Comparison of ENCODE assay signal across 1 cellular context in the genomic region with DNA sequence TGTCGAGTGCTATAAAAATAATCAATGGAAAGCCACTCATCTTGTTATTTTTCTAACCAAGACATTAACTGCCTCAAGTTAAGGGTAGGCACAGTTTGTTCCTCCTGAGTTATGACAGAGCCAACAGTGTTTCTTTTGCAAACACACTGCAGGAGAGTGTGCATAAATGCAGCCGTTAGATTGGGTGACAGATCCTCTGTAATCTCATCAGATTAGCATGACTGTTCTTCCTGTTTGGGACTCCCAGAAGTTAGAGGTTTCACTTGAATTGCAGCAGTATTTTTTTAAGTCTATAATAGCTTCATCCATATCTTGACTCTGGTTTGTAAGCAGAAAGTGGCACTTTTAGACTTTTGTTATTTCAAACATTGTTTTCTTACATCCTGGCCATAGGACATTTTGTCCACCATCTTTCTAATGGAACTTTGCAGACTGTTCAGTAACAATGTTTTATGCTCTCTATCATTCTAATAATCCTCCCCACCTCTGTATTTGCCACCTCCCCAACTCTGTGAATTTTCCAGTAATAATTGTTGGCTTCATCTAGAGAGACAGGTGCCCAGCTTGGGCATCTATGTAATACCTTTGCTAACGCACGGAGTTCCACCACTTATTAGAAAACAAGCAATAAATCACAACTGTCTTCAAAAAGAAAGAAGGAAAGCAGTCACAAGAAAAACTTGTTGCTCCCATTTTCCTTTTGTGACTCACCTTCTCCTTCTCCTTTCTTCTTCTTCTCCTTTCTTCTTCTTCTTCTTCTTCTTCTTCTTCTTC.
TF ChIP-seq lines count a peak whose summit lies in the region.

No MANE protein-coding gene starts in this region.

TF ChIP-seq in K562, 482 proteins besides CTCF, POLR2A, EP300 and RAD21 (continued from another document and continues in another):
- TF ChIP-seq, protein P1, sequence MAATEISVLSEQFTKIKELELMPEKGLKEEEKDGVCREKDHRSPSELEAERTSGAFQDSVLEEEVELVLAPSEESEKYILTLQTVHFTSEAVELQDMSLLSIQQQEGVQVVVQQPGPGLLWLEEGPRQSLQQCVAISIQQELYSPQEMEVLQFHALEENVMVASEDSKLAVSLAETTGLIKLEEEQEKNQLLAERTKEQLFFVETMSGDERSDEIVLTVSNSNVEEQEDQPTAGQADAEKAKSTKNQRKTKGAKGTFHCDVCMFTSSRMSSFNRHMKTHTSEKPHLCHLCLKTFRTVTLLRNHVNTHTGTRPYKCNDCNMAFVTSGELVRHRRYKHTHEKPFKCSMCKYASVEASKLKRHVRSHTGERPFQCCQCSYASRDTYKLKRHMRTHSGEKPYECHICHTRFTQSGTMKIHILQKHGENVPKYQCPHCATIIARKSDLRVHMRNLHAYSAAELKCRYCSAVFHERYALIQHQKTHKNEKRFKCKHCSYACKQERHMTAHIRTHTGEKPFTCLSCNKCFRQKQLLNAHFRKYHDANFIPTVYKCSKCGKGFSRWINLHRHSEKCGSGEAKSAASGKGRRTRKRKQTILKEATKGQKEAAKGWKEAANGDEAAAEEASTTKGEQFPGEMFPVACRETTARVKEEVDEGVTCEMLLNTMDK (IDR thresholded peaks at IDR 0.05; ENCODE audit: borderline replicate concordance, insufficient read depth, low read depth, low read length, poor library complexity, severe bottlenecking), result no peak
- TF ChIP-seq BRD4 (IDR thresholded peaks at IDR 0.05) (peak; percentile 69; the same call in 1 of the 2 replicates), ZNF79 (CRISPR knock-in tag; IDR thresholded peaks at IDR 0.05; ENCODE audit: low read depth) (no peak), HDAC3 (IDR thresholded peaks at IDR 0.05; ENCODE audit: borderline replicate concordance, partially characterized antibody) (no peak), POU5F1 (IDR thresholded peaks at IDR 0.05; ENCODE audit: borderline replicate concordance, low read depth, low read length, partially characterized antibody) (no peak), PHTF2 (CRISPR knock-in tag; IDR thresholded peaks at IDR 0.05) (no peak), FOSL1 (tag; conservative IDR thresholded peaks at IDR 0.05) (peak; percentile 88), TCFL5 (CRISPR knock-in tag; conservative IDR thresholded peaks at IDR 0.05) (no peak), CBX5 (IDR thresholded peaks at IDR 0.05; ENCODE audit: borderline replicate concordance, low read depth) (peak; percentile 67; the same call in 1 of the 2 replicates), ZNF184 (CRISPR knock-in tag; IDR thresholded peaks at IDR 0.05) (no peak), FOS (IDR thresholded peaks at IDR 0.05; ENCODE audit: extremely low read depth, insufficient read length) (no peak), TAF1 (IDR thresholded peaks at IDR 0.05; ENCODE audit: control insufficient read depth, extremely low read depth, insufficient read depth, low read length, severe bottlenecking) (no peak), TCF7 (IDR thresholded peaks at IDR 0.05; ENCODE audit: borderline replicate concordance) (no peak), JUN (IDR thresholded peaks at IDR 0.05; ENCODE audit: borderline replicate concordance, low read depth, low read length) (peak; percentile 32; the same call in 1 of the 2 replicates), JUN (CRISPR knock-in tag; IDR thresholded peaks at IDR 0.05; ENCODE audit: borderline replicate concordance) (no peak), SLC30A9 (CRISPR knock-in tag; IDR thresholded peaks at IDR 0.05) (no peak), TEAD1 (CRISPR knock-in tag; IDR thresholded peaks at IDR 0.05) (no peak), LCOR (CRISPR knock-in tag; IDR thresholded peaks at IDR 0.05) (no peak)
- TF ChIP-seq, protein P2, sequence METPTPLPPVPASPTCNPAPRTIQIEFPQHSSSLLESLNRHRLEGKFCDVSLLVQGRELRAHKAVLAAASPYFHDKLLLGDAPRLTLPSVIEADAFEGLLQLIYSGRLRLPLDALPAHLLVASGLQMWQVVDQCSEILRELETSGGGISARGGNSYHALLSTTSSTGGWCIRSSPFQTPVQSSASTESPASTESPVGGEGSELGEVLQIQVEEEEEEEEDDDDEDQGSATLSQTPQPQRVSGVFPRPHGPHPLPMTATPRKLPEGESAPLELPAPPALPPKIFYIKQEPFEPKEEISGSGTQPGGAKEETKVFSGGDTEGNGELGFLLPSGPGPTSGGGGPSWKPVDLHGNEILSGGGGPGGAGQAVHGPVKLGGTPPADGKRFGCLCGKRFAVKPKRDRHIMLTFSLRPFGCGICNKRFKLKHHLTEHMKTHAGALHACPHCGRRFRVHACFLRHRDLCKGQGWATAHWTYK (CRISPR knock-in tag; IDR thresholded peaks at IDR 0.05), result no peak
- TF ChIP-seq, protein P3, sequence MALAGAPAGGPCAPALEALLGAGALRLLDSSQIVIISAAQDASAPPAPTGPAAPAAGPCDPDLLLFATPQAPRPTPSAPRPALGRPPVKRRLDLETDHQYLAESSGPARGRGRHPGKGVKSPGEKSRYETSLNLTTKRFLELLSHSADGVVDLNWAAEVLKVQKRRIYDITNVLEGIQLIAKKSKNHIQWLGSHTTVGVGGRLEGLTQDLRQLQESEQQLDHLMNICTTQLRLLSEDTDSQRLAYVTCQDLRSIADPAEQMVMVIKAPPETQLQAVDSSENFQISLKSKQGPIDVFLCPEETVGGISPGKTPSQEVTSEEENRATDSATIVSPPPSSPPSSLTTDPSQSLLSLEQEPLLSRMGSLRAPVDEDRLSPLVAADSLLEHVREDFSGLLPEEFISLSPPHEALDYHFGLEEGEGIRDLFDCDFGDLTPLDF (CRISPR knock-in tag; IDR thresholded peaks at IDR 0.05), result no peak
- TF ChIP-seq, protein P4, sequence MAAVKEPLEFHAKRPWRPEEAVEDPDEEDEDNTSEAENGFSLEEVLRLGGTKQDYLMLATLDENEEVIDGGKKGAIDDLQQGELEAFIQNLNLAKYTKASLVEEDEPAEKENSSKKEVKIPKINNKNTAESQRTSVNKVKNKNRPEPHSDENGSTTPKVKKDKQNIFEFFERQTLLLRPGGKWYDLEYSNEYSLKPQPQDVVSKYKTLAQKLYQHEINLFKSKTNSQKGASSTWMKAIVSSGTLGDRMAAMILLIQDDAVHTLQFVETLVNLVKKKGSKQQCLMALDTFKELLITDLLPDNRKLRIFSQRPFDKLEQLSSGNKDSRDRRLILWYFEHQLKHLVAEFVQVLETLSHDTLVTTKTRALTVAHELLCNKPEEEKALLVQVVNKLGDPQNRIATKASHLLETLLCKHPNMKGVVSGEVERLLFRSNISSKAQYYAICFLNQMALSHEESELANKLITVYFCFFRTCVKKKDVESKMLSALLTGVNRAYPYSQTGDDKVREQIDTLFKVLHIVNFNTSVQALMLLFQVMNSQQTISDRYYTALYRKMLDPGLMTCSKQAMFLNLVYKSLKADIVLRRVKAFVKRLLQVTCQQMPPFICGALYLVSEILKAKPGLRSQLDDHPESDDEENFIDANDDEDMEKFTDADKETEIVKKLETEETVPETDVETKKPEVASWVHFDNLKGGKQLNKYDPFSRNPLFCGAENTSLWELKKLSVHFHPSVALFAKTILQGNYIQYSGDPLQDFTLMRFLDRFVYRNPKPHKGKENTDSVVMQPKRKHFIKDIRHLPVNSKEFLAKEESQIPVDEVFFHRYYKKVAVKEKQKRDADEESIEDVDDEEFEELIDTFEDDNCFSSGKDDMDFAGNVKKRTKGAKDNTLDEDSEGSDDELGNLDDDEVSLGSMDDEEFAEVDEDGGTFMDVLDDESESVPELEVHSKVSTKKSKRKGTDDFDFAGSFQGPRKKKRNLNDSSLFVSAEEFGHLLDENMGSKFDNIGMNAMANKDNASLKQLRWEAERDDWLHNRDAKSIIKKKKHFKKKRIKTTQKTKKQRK (IDR thresholded peaks at IDR 0.05; ENCODE audit: borderline replicate concordance, low read depth, low read length), result no peak
- TF ChIP-seq, protein P5, sequence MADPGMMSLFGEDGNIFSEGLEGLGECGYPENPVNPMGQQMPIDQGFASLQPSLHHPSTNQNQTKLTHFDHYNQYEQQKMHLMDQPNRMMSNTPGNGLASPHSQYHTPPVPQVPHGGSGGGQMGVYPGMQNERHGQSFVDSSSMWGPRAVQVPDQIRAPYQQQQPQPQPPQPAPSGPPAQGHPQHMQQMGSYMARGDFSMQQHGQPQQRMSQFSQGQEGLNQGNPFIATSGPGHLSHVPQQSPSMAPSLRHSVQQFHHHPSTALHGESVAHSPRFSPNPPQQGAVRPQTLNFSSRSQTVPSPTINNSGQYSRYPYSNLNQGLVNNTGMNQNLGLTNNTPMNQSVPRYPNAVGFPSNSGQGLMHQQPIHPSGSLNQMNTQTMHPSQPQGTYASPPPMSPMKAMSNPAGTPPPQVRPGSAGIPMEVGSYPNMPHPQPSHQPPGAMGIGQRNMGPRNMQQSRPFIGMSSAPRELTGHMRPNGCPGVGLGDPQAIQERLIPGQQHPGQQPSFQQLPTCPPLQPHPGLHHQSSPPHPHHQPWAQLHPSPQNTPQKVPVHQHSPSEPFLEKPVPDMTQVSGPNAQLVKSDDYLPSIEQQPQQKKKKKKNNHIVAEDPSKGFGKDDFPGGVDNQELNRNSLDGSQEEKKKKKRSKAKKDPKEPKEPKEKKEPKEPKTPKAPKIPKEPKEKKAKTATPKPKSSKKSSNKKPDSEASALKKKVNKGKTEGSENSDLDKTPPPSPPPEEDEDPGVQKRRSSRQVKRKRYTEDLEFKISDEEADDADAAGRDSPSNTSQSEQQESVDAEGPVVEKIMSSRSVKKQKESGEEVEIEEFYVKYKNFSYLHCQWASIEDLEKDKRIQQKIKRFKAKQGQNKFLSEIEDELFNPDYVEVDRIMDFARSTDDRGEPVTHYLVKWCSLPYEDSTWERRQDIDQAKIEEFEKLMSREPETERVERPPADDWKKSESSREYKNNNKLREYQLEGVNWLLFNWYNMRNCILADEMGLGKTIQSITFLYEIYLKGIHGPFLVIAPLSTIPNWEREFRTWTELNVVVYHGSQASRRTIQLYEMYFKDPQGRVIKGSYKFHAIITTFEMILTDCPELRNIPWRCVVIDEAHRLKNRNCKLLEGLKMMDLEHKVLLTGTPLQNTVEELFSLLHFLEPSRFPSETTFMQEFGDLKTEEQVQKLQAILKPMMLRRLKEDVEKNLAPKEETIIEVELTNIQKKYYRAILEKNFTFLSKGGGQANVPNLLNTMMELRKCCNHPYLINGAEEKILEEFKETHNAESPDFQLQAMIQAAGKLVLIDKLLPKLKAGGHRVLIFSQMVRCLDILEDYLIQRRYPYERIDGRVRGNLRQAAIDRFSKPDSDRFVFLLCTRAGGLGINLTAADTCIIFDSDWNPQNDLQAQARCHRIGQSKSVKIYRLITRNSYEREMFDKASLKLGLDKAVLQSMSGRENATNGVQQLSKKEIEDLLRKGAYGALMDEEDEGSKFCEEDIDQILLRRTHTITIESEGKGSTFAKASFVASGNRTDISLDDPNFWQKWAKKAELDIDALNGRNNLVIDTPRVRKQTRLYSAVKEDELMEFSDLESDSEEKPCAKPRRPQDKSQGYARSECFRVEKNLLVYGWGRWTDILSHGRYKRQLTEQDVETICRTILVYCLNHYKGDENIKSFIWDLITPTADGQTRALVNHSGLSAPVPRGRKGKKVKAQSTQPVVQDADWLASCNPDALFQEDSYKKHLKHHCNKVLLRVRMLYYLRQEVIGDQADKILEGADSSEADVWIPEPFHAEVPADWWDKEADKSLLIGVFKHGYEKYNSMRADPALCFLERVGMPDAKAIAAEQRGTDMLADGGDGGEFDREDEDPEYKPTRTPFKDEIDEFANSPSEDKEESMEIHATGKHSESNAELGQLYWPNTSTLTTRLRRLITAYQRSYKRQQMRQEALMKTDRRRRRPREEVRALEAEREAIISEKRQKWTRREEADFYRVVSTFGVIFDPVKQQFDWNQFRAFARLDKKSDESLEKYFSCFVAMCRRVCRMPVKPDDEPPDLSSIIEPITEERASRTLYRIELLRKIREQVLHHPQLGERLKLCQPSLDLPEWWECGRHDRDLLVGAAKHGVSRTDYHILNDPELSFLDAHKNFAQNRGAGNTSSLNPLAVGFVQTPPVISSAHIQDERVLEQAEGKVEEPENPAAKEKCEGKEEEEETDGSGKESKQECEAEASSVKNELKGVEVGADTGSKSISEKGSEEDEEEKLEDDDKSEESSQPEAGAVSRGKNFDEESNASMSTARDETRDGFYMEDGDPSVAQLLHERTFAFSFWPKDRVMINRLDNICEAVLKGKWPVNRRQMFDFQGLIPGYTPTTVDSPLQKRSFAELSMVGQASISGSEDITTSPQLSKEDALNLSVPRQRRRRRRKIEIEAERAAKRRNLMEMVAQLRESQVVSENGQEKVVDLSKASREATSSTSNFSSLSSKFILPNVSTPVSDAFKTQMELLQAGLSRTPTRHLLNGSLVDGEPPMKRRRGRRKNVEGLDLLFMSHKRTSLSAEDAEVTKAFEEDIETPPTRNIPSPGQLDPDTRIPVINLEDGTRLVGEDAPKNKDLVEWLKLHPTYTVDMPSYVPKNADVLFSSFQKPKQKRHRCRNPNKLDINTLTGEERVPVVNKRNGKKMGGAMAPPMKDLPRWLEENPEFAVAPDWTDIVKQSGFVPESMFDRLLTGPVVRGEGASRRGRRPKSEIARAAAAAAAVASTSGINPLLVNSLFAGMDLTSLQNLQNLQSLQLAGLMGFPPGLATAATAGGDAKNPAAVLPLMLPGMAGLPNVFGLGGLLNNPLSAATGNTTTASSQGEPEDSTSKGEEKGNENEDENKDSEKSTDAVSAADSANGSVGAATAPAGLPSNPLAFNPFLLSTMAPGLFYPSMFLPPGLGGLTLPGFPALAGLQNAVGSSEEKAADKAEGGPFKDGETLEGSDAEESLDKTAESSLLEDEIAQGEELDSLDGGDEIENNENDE (IDR thresholded peaks at IDR 0.05; ENCODE audit: low read depth, low read length), result no peak
- TF ChIP-seq, protein P6, sequence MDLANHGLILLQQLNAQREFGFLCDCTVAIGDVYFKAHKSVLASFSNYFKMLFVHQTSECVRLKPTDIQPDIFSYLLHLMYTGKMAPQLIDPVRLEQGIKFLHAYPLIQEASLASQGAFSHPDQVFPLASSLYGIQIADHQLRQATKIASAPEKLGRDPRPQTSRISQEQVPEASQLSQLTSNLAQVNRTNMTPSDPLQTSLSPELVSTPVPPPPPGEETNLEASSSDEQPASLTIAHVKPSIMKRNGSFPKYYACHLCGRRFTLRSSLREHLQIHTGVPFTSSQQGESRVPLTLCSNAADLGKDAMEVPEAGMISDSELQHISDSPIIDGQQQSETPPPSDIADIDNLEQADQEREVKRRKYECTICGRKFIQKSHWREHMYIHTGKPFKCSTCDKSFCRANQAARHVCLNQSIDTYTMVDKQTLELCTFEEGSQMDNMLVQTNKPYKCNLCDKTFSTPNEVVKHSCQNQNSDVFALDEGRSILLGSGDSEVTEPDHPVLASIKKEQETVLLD (IDR thresholded peaks at IDR 0.05), result no peak
